34 cellular contexts compared by ENCODE assay signal in the genomic region with DNA sequence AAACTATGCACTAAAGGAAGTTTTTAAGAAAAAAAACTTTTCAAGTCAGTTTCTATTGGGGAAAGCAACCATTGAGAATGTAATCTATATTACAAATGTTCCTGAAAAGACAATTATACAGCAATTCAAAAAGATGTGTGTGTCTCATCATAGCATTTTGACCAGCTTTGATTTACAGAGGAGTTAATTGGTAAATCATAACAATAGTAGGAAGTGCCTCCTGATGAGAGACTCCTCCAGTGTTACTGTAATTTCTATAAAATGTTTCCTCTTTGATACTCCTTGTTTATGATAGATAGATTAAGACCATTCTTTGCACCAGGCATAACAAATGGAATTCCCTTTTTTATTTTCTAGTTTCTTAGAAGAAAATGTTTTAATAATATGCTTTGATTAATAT.
"Had no signal": no experiment of that assay in that cellular context is flagged by ENCODE, and none has a peak within 500 bp of the region (broad histone marks: within the 10 kb centered on the region; RNA-seq: fewer than 3 reads in every experiment).

No MANE protein-coding gene starts in this region.

- H3K27me3 ChIP-seq: ascending aorta, cardiac muscle cell had no signal

- H3K27ac ChIP-seq: ascending aorta, cardiac muscle cell, VCaP had no signal

- H3K9me3 Mint-ChIP-seq: activated B cell treated with CpG ODN at 0.5 μM for 24 hours; activated CD4-positive, alpha-beta memory T cell treated with anti-CD3 and anti-CD28 coated beads for 36 hours; activated CD4-positive, alpha-beta T cell treated with anti-CD3 and anti-CD28 coated beads, Interleukin-2, amount 10 ng/mL, durations not matched to agents 24 days and 14 days; activated CD8-positive, alpha-beta T cell treated with anti-CD3 and anti-CD28 coated beads for 36 hours; activated naive CD4-positive, alpha-beta T cell treated with anti-CD3 and anti-CD28 coated beads, Interleukin-2, amount 50 U/mL, for 24 hours; activated naive CD8-positive, alpha-beta T cell treated with anti-CD3 and anti-CD28 coated beads, Interleukin-2, amount 10 ng/mL, durations not matched to agents 7 days and 5 days; activated T-cell treated with anti-CD3 and anti-CD28 coated beads, Interleukin-2, amount 50 U/mL, for 24 hours; activated T-helper 2 cell treated with anti-CD3 and anti-CD28 coated beads, Interferon-gamma antibody, Interleukin-2, Interleukin-4, amounts not matched to agents 10 μg/mL and 5 μg/mL and 100 μg/mL, durations not matched to agents 14 hours and 24 hours and 36 hours; brain; T-helper 1 cell treated with Interleukin-12 subunit alpha and Interleukin-12 subunit beta and Interleukin-4 antibody, amounts not matched to agents 30 μg/mL and 1 μg/mL, for 36 hours; T-helper 2 cell treated with Interferon-gamma antibody and Interleukin-4, amounts not matched to agents 5 μg/mL and 100 μg/mL, for 36 hours had no signal

- H3K27ac Mint-ChIP-seq: activated B cell treated with CpG ODN at 0.5 μM for 24 hours; activated CD4-positive, alpha-beta memory T cell treated with anti-CD3 and anti-CD28 coated beads for 36 hours; activated CD4-positive, alpha-beta T cell treated with anti-CD3 and anti-CD28 coated beads, Interleukin-2, amount 10 ng/mL, durations not matched to agents 24 days and 14 days; activated CD8-positive, alpha-beta T cell treated with anti-CD3 and anti-CD28 coated beads for 36 hours; activated naive CD4-positive, alpha-beta T cell treated with anti-CD3 and anti-CD28 coated beads, Interleukin-2, amount 10 ng/mL, durations not matched to agents 7 days and 5 days; activated naive CD4-positive, alpha-beta T cell treated with anti-CD3 and anti-CD28 coated beads, Interleukin-2, amount 50 U/mL, for 24 hours; activated naive CD8-positive, alpha-beta T cell; activated naive CD8-positive, alpha-beta T cell treated with anti-CD3 and anti-CD28 coated beads, Interleukin-2, amount 10 ng/mL, durations not matched to agents 7 days and 5 days; activated naive CD8-positive, alpha-beta T cell treated with anti-CD3 and anti-CD28 coated beads, Interleukin-2, amount 50 U/mL, for 24 hours; activated T-cell treated with anti-CD3 and anti-CD28 coated beads, Interleukin-2, amount 50 U/mL, for 24 hours; activated T-helper 2 cell treated with anti-CD3 and anti-CD28 coated beads, Interferon-gamma antibody, Interleukin-2, Interleukin-4, amounts not matched to agents 10 μg/mL and 5 μg/mL and 100 μg/mL, durations not matched to agents 14 hours and 24 hours and 36 hours; brain; T-helper 1 cell treated with Interleukin-12 subunit alpha and Interleukin-12 subunit beta and Interleukin-4 antibody, amounts not matched to agents 30 μg/mL and 1 μg/mL, for 36 hours; T-helper 2 cell treated with Interferon-gamma antibody and Interleukin-4, amounts not matched to agents 5 μg/mL and 100 μg/mL, for 36 hours had no signal

- ATAC-seq: activated CD8-positive, alpha-beta T cell treated with anti-CD3 and anti-CD28 coated beads for 36 hours; activated naive CD8-positive, alpha-beta T cell treated with anti-CD3 and anti-CD28 coated beads, Interleukin-2, amount 50 U/mL, for 24 hours had no signal

- H3K4me1 Mint-ChIP-seq: activated B cell treated with CpG ODN at 0.5 μM for 24 hours; activated CD4-positive, alpha-beta T cell treated with anti-CD3 and anti-CD28 coated beads, Interleukin-2, amount 10 ng/mL, durations not matched to agents 24 days and 14 days; activated naive CD4-positive, alpha-beta T cell treated with anti-CD3 and anti-CD28 coated beads, Interleukin-2, amount 10 ng/mL, durations not matched to agents 7 days and 5 days; activated naive CD4-positive, alpha-beta T cell treated with anti-CD3 and anti-CD28 coated beads, Interleukin-2, amount 50 U/mL, for 24 hours; activated naive CD8-positive, alpha-beta T cell treated with anti-CD3 and anti-CD28 coated beads, Interleukin-2, amount 10 ng/mL, durations not matched to agents 7 days and 5 days; activated naive CD8-positive, alpha-beta T cell treated with anti-CD3 and anti-CD28 coated beads, Interleukin-2, amount 50 U/mL, for 24 hours; brain; central memory CD8-positive, alpha-beta T cell had no signal

- H3K4me3 Mint-ChIP-seq: activated B cell treated with CpG ODN at 0.5 μM for 24 hours; activated CD4-positive, alpha-beta memory T cell treated with anti-CD3 and anti-CD28 coated beads for 36 hours; activated CD4-positive, alpha-beta T cell treated with anti-CD3 and anti-CD28 coated beads, Interleukin-2, amount 10 ng/mL, durations not matched to agents 24 days and 14 days; activated CD8-positive, alpha-beta T cell treated with anti-CD3 and anti-CD28 coated beads for 36 hours; activated naive CD4-positive, alpha-beta T cell treated with anti-CD3 and anti-CD28 coated beads, Interleukin-2, amount 10 ng/mL, durations not matched to agents 7 days and 5 days; activated naive CD4-positive, alpha-beta T cell treated with anti-CD3 and anti-CD28 coated beads, Interleukin-2, amount 50 U/mL, for 24 hours; activated naive CD8-positive, alpha-beta T cell; activated naive CD8-positive, alpha-beta T cell treated with anti-CD3 and anti-CD28 coated beads, Interleukin-2, amount 10 ng/mL, durations not matched to agents 7 days and 5 days; activated naive CD8-positive, alpha-beta T cell treated with anti-CD3 and anti-CD28 coated beads, Interleukin-2, amount 50 U/mL, for 24 hours; activated T-cell treated with anti-CD3 and anti-CD28 coated beads, Interleukin-2, amount 50 U/mL, for 24 hours; brain; central memory CD8-positive, alpha-beta T cell; T-helper 1 cell treated with Interleukin-12 subunit alpha and Interleukin-12 subunit beta and Interleukin-4 antibody, amounts not matched to agents 30 μg/mL and 1 μg/mL, for 36 hours; T-helper 2 cell treated with Interferon-gamma antibody and Interleukin-4, amounts not matched to agents 5 μg/mL and 100 μg/mL, for 36 hours had no signal

- H3K36me3 ChIP-seq: ascending aorta, cardiac muscle cell had no signal

- H3K4me3 ChIP-seq: ascending aorta, cardiac muscle cell had no signal

- H3K4me1 ChIP-seq: ascending aorta had no signal

- H3K36me3 Mint-ChIP-seq: activated CD4-positive, alpha-beta memory T cell treated with anti-CD3 and anti-CD28 coated beads for 36 hours; activated naive CD4-positive, alpha-beta T cell treated with anti-CD3 and anti-CD28 coated beads, Interleukin-2, amount 10 ng/mL, durations not matched to agents 7 days and 5 days; activated naive CD4-positive, alpha-beta T cell treated with anti-CD3 and anti-CD28 coated beads, Interleukin-2, amount 50 U/mL, for 24 hours; activated naive CD8-positive, alpha-beta T cell; activated naive CD8-positive, alpha-beta T cell treated with anti-CD3 and anti-CD28 coated beads, Interleukin-2, amount 10 ng/mL, durations not matched to agents 7 days and 5 days; brain had no signal

- H3K27me3 Mint-ChIP-seq: activated B cell treated with CpG ODN at 0.5 μM for 24 hours; activated CD4-positive, alpha-beta memory T cell treated with anti-CD3 and anti-CD28 coated beads for 36 hours; activated CD4-positive, alpha-beta T cell treated with anti-CD3 and anti-CD28 coated beads, Interleukin-2, amount 10 ng/mL, durations not matched to agents 24 days and 14 days; activated CD8-positive, alpha-beta T cell treated with anti-CD3 and anti-CD28 coated beads for 36 hours; activated naive CD4-positive, alpha-beta T cell treated with anti-CD3 and anti-CD28 coated beads, Interleukin-2, amount 10 ng/mL, durations not matched to agents 7 days and 5 days; activated naive CD4-positive, alpha-beta T cell treated with anti-CD3 and anti-CD28 coated beads, Interleukin-2, amount 50 U/mL, for 24 hours; activated naive CD8-positive, alpha-beta T cell; activated naive CD8-positive, alpha-beta T cell treated with anti-CD3 and anti-CD28 coated beads, Interleukin-2, amount 10 ng/mL, durations not matched to agents 7 days and 5 days; activated naive CD8-positive, alpha-beta T cell treated with anti-CD3 and anti-CD28 coated beads, Interleukin-2, amount 50 U/mL, for 24 hours; activated T-cell treated with anti-CD3 and anti-CD28 coated beads, Interleukin-2, amount 50 U/mL, for 24 hours; brain; central memory CD8-positive, alpha-beta T cell had no signal

- DNase-seq: activated B cell treated with CpG ODN at 0.5 μM for 24 hours; activated CD4-positive, alpha-beta memory T cell treated with anti-CD3 and anti-CD28 coated beads for 36 hours; activated CD4-positive, alpha-beta T cell treated with anti-CD3 and anti-CD28 coated beads for 4 hours; activated CD4-positive, alpha-beta T cell treated with anti-CD3 and anti-CD28 coated beads, Interleukin-2, amount 10 ng/mL, durations not matched to agents 24 days and 14 days; activated CD4-positive, alpha-beta T cell treated with anti-CD3 and anti-CD28 coated beads, Interleukin-2, amount 50 U/mL, for 1 hour; activated CD4-positive, alpha-beta T cell treated with anti-CD3 and anti-CD28 coated beads, Interleukin-2, amount 50 U/mL, for 4 hours; activated CD4-positive, CD25-positive, alpha-beta regulatory T cell treated with anti-CD3 and anti-CD28 coated beads, Interleukin-2, amount 50 U/mL, for 72 hours; activated CD8-positive, alpha-beta memory T cell treated with anti-CD3 and anti-CD28 coated beads, Interleukin-2, amount 50 U/mL, for 4 hours; activated CD8-positive, alpha-beta T cell treated with anti-CD3 and anti-CD28 coated beads for 36 hours; activated effector memory CD4-positive, alpha-beta T cell treated with Interleukin-2 at 50 U/mL for 16 hours; activated gamma-delta T cell; activated naive CD4-positive, alpha-beta T cell treated with anti-CD3 and anti-CD28 coated beads, Interleukin-2, amount 10 ng/mL, durations not matched to agents 7 days and 5 days; activated naive CD4-positive, alpha-beta T cell treated with Interleukin-2 at 50 U/mL for 16 hours; activated naive CD8-positive, alpha-beta T cell treated with anti-CD3 and anti-CD28 coated beads, Interleukin-2, amount 10 ng/mL, durations not matched to agents 7 days and 5 days; activated naive CD8-positive, alpha-beta T cell treated with anti-CD3 and anti-CD28 coated beads, Interleukin-2, amount 50 U/mL, for 24 hours; activated T-cell treated with anti-CD3 and anti-CD28 coated beads, Interleukin-2, amount 50 U/mL, for 24 hours; activated T-cell treated with anti-CD3 and anti-CD28 coated beads, Interleukin-2, amount 50 U/mL, for 48 hours; amygdala; anterior cingulate cortex; caudate nucleus; cerebellar nuclear complex; T-helper 1 cell; T-helper 2 cell; T-helper 9 cell had no signal
